ENCODE assay signal across 2 cellular contexts in the genomic region with DNA sequence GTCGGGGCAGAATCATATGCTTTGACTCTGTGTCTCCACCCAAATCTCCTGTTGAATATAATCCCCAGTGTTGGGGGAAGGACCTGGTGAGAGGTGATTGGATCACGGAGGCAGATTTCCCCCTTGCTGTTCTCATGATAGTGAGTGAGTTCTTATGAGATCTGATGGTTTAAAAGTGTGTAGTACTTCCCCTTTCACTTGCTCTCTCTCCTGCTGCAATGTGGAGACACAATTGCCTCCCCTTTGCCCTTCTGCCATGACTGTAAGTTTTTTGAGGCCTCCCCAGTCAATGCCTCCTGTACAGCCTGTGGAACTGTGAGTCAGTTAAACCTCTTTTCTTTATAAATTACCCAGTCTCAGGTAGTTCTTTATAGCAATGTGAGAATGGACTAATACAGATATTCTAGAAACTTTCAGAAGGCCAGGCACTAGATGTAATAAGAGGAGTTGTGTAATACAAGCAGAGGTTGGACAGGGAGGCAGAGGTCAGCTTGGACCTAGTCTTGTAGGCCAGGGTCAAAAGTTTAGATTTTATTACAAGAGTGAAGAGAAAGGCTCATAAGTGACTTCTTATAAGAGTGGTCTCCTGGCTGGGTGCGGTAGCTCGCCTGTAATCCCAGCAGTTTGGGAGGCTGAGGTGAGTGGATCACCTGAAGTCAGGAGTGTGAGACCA.
TF ChIP-seq lines count a peak whose summit lies in the region.

No MANE protein-coding gene starts in this region.

TF ChIP-seq in GM12878, 131 proteins besides CTCF, POLR2A, EP300 and RAD21:
- no peak for TF ChIP-seq SMARCA5 (IDR thresholded peaks at IDR 0.05)
- TF ChIP-seq, protein P1, sequence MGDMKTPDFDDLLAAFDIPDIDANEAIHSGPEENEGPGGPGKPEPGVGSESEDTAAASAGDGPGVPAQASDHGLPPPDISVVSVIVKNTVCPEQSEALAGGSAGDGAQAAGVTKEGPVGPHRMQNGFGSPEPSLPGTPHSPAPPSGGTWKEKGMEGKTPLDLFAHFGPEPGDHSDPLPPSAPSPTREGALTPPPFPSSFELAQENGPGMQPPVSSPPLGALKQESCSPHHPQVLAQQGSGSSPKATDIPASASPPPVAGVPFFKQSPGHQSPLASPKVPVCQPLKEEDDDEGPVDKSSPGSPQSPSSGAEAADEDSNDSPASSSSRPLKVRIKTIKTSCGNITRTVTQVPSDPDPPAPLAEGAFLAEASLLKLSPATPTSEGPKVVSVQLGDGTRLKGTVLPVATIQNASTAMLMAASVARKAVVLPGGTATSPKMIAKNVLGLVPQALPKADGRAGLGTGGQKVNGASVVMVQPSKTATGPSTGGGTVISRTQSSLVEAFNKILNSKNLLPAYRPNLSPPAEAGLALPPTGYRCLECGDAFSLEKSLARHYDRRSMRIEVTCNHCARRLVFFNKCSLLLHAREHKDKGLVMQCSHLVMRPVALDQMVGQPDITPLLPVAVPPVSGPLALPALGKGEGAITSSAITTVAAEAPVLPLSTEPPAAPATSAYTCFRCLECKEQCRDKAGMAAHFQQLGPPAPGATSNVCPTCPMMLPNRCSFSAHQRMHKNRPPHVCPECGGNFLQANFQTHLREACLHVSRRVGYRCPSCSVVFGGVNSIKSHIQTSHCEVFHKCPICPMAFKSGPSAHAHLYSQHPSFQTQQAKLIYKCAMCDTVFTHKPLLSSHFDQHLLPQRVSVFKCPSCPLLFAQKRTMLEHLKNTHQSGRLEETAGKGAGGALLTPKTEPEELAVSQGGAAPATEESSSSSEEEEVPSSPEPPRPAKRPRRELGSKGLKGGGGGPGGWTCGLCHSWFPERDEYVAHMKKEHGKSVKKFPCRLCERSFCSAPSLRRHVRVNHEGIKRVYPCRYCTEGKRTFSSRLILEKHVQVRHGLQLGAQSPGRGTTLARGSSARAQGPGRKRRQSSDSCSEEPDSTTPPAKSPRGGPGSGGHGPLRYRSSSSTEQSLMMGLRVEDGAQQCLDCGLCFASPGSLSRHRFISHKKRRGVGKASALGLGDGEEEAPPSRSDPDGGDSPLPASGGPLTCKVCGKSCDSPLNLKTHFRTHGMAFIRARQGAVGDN (IDR thresholded peaks at IDR 0.05): no peak

TF ChIP-seq in HEK293T, 16 proteins besides CTCF, POLR2A, EP300 and RAD21:
- no peak for TF ChIP-seq NFRKB (IDR thresholded peaks at IDR 0.05)
- no peak for TF ChIP-seq L3MBTL2 (conservative IDR thresholded peaks at IDR 0.05)
- TF ChIP-seq BHLHE40 (IDR thresholded peaks at IDR 0.05; ENCODE audit: borderline replicate concordance): no peak
- TF ChIP-seq FOXK2 (IDR thresholded peaks at IDR 0.05): no peak
- no peak for TF ChIP-seq CTBP1 (IDR thresholded peaks at IDR 0.05; ENCODE audit: borderline replicate concordance)
- no peak for TF ChIP-seq FOXA1 (IDR thresholded peaks at IDR 0.05)
- TF ChIP-seq HDGF (IDR thresholded peaks at IDR 0.05; ENCODE audit: borderline replicate concordance): no peak
